ENCODE assay signal across 8 cellular contexts in the genomic region with DNA sequence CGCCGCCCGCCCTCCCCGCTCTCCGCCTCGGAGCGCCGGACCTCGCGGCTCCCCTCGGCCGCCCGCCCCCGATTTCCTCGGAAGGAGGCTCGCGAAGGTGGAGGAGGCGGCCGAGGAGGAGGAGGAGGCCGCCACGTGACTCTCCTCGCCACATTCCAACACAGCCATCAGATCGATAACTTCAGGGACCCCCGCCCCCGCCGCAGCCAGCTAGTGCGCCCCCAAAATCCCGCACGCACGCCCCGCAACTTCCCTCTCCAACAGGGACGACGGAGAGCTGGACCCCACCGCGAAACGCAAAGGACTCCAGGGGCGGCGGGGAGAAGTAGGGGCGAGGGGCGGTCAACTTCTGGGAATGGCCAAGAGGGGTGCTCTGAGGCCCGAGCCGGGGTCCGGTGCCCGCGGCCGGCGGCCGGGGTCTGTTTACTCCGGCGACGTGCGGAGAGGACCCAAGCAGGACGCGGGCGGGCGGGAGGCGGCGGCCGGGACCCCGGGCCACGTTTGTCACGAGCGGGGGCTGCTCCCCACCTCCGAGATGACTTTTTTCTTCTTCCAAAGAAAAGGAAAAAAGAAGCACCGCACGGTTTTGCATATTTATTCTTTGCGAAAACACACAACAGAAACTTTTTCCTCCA. TPM values are rescaled to one million over a fixed set of nuclear protein-coding genes. Genes with fewer than 3 reads are reported as not detected.
DNase-seq lines count a peak whose midpoint lies in the region; ATAC-seq and TF ChIP-seq lines count a peak whose summit lies in the region.

No MANE protein-coding gene starts in this region.

- no peak overlapping the region for H3K27ac Mint-ChIP-seq in CD4-positive, CD25-positive, alpha-beta regulatory T cell

- H3K4me3 ChIP-seq in CD4-positive, CD25-positive, alpha-beta regulatory T cell (ENCODE audit: low read depth, low read length), result peak overlapping the region; percentile 41
- H3K4me3 ChIP-seq in MG63, result peak overlapping the region; percentile 78
- H3K4me3 ChIP-seq in dorsolateral prefrontal cortex, result peak overlapping the region; percentile 54 to 89 (median 72)
- no peak overlapping the region for H3K4me3 ChIP-seq in mucosa of stomach (ENCODE audit: low read length)
- peak overlapping the region; percentile 60 to 65 for H3K4me3 ChIP-seq in vagina

- no peaks in the 10 kb centered on the region for H3K36me3 ChIP-seq in CD4-positive, CD25-positive, alpha-beta regulatory T cell (ENCODE audit: control insufficient read depth, insufficient read depth, low read length)
- H3K36me3 ChIP-seq in MG63 (no peaks in the 10 kb centered on the region), mucosa of stomach (ENCODE audit: control insufficient read depth, insufficient read depth, low read length) (no peaks in the 10 kb centered on the region), vagina (no peaks in the 10 kb centered on the region)

- peak overlapping the region; percentile 69 to 87 (median 82) for H3K4me3 Mint-ChIP-seq in CD4-positive, CD25-positive, alpha-beta regulatory T cell

- H3K27me3 ChIP-seq in CD4-positive, CD25-positive, alpha-beta regulatory T cell (ENCODE audit: control insufficient read depth, insufficient read depth, low read length), result peaks cover 49% of the 10 kb centered on the region
- H3K27me3 ChIP-seq in MG63 (peaks cover 2% of the 10 kb centered on the region; the same call in 1 of the 2 replicates), dorsolateral prefrontal cortex (peaks cover 0 to 6% (median 0%) of the 10 kb centered on the region in 45 donors), mucosa of stomach (ENCODE audit: control insufficient read depth, insufficient read depth, low read length) (peaks cover 66% of the 10 kb centered on the region), vagina (no peaks in the 10 kb centered on the region)

- no peaks in the 10 kb centered on the region for H3K9me3 ChIP-seq in CD4-positive, CD25-positive, alpha-beta regulatory T cell (ENCODE audit: control insufficient read depth in 2 of 2, low read length in 2 of 2)
- H3K9me3 ChIP-seq in MG63 (no peaks in the 10 kb centered on the region), mucosa of stomach (ENCODE audit: control insufficient read depth, low read length) (no peaks in the 10 kb centered on the region), vagina (no peaks in the 10 kb centered on the region)

- H3K27me3 Mint-ChIP-seq in CD4-positive, CD25-positive, alpha-beta regulatory T cell, result peaks cover 77% of the 10 kb centered on the region

- intact Hi-C loops in dorsolateral prefrontal cortex (cut with DNase I) (loop anchor here (2.0 to 5.0 kb wide), 4 partner anchors 118 to 471 kb away; no protein-coding TSS in a partner anchor), vagina (cut with DNase I) (loop anchor here (5.0 kb wide), 1 partner anchor 152 kb away; no protein-coding TSS in a partner anchor)

- TF ChIP-seq CTCF in dorsolateral prefrontal cortex (IDR thresholded peaks at IDR 0.05 in 54 of 56, conservative IDR thresholded peaks at IDR 0.05 in 2 of 56; ENCODE audit: low read depth in 1 of 56, partially characterized antibody in 56 of 56) (no peak), vagina (IDR thresholded peaks at IDR 0.05) (no peak)

- no peak for TF ChIP-seq POLR2A in vagina (IDR thresholded peaks at IDR 0.05)

- H3K9me3 Mint-ChIP-seq in CD4-positive, CD25-positive, alpha-beta regulatory T cell, result peaks cover 0 to 7% (median 3%) of the 10 kb centered on the region in 7 donors

- no peak for DNase-seq in CD4-positive, CD25-positive, alpha-beta regulatory T cell
- DNase-seq in MG63, result no peak
- peak in 5 of 10 donors; percentile 7 to 42 (median 26) for DNase-seq in dorsolateral prefrontal cortex
- DNase-seq in vagina (ENCODE audit: extremely low spot score in 2 of 2), result no peak
- DNase-seq in effector CD8-positive, alpha-beta T cell (lab: John Stamatoyannopoulos, UW), result no peak
- no peak for DNase-seq in stimulated activated CD8-positive, alpha-beta memory T cell treated with anti-CD3 and anti-CD28 coated beads, Interleukin-4, amount 100 ng/mL, for 48 hours

- peaks cover 0 to 25% (median 7%) of the 10 kb centered on the region in 4 donors for H3K4me1 Mint-ChIP-seq in CD4-positive, CD25-positive, alpha-beta regulatory T cell

- H3K36me3 Mint-ChIP-seq in CD4-positive, CD25-positive, alpha-beta regulatory T cell, result no peaks in the 10 kb centered on the region

- H3K9ac ChIP-seq in mucosa of stomach (ENCODE audit: low read length), result peak overlapping the region; percentile 43

- H3K4me1 ChIP-seq in CD4-positive, CD25-positive, alpha-beta regulatory T cell (ENCODE audit: control insufficient read depth, insufficient read depth, low read length, poor library complexity, severe bottlenecking), result peaks cover 24% of the 10 kb centered on the region
- H3K4me1 ChIP-seq in mucosa of stomach (ENCODE audit: control insufficient read depth, insufficient read depth, low read length) (peaks cover 8% of the 10 kb centered on the region), vagina (peaks cover 15% of the 10 kb centered on the region)

- no peak for ATAC-seq in CD4-positive, CD25-positive, alpha-beta regulatory T cell (ENCODE audit: low read depth in 2 of 2)
- no peak for ATAC-seq in GM18873 (IDR thresholded peaks at IDR 0.05; ENCODE audit: low FRiP score, unreplicated experiment)

- H3K27ac ChIP-seq in CD4-positive, CD25-positive, alpha-beta regulatory T cell (ENCODE audit: insufficient read depth, low read length, poor library complexity, severe bottlenecking), result no peak overlapping the region
- H3K27ac ChIP-seq in dorsolateral prefrontal cortex (peak overlapping the region in 53 of 59 donors; percentile 17 to 98 (median 76)), vagina (peak overlapping the region; percentile 93)

RNA-seq across cellular contexts. Expression of a gene that starts 1.9 kb away (rescaled TPM):
- 1.8 TPM for total RNA-seq in CD4-positive, CD25-positive, alpha-beta regulatory T cell
- polyA plus RNA-seq in CD4-positive, CD25-positive, alpha-beta regulatory T cell, result not detected
- 5.0 and 9.1 TPM in 2 replicates for total RNA-seq in MG63 (2014; rRNA removed; shearing (Covaris generic); ENCODE audit: low replicate concordance)
- total RNA-seq in dorsolateral prefrontal cortex, result 10 to 100 TPM; 12.9 to 41.3 (median 22.3) TPM
- 18.7 TPM for total RNA-seq in vagina
